ENCODE assay signal across 1 cellular context in the genomic region with DNA sequence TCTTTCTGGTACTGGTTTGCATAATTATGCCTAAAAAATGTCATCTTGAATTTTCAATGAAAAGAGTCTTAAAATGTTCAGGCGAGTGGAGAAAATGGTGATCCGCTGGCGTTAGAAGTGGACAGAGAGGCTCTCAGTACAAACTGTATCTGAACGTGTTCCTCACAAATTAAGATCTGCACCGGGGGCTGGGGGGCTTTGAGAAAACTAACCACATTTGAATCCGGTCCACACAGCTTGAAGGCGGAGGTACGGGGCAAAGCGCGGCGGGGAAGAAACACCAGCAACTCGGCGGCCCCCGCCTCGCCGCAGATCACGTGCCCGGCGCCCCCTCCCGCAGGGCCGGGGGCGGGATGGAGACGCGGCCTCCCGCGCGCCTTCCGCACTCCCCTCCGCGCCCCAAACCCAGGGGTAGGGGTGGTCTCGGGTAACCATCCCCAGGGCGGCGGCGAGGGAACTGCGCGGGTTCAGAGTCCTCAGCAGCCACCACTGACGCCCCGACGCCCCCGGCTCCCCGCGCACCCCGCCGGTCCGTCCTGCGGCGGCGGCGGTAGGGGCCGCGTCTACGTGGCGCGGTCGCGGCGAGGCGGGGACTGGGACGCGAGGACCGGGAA.
TF ChIP-seq lines count a peak whose summit lies in the region.

No MANE protein-coding gene starts in this region.

TF ChIP-seq in K562, 482 proteins besides CTCF, POLR2A, EP300 and RAD21 (continued from another document and continues in another):
- TF ChIP-seq, protein P1, sequence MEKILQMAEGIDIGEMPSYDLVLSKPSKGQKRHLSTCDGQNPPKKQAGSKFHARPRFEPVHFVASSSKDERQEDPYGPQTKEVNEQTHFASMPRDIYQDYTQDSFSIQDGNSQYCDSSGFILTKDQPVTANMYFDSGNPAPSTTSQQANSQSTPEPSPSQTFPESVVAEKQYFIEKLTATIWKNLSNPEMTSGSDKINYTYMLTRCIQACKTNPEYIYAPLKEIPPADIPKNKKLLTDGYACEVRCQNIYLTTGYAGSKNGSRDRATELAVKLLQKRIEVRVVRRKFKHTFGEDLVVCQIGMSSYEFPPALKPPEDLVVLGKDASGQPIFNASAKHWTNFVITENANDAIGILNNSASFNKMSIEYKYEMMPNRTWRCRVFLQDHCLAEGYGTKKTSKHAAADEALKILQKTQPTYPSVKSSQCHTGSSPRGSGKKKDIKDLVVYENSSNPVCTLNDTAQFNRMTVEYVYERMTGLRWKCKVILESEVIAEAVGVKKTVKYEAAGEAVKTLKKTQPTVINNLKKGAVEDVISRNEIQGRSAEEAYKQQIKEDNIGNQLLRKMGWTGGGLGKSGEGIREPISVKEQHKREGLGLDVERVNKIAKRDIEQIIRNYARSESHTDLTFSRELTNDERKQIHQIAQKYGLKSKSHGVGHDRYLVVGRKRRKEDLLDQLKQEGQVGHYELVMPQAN (IDR thresholded peaks at IDR 0.05; ENCODE audit: borderline replicate concordance): no peak
- TF ChIP-seq HEY1 (CRISPR knock-in tag; IDR thresholded peaks at IDR 0.05; ENCODE audit: borderline replicate concordance) (no peak), FOXM1 (IDR thresholded peaks at IDR 0.05; ENCODE audit: low read depth) (0 out of 2 replicates have a peak, but pooled peaks have one; percentile 24), FOXM1 (CRISPR knock-in tag; IDR thresholded peaks at IDR 0.05; ENCODE audit: low read depth) (peak; percentile 69; the same call in 1 of the 2 replicates), TFAM (CRISPR knock-in tag; conservative IDR thresholded peaks at IDR 0.05) (no peak), CBX1 (IDR thresholded peaks at IDR 0.05; ENCODE audit: low read depth) (no peak), SNRNP70 (optimal IDR thresholded peaks at IDR 0.05; ENCODE audit: low read depth, low read length) (no peak), JUNB (CRISPR knock-in tag; conservative IDR thresholded peaks at IDR 0.05) (no peak), NONO (IDR thresholded peaks at IDR 0.05; ENCODE audit: low read depth in 2 of 2, low read length in 1 of 2) (no peak; a peak in 1 of 4 replicates), TRIM24 (IDR thresholded peaks at IDR 0.05) (no peak), E2F5 (CRISPR knock-in tag; IDR thresholded peaks at IDR 0.05) (no peak), ZNF766 (CRISPR knock-in tag; conservative IDR thresholded peaks at IDR 0.05) (no peak), KDM2B (CRISPR knock-in tag; IDR thresholded peaks at IDR 0.05) (no peak), NR1H2 (CRISPR knock-in tag; IDR thresholded peaks at IDR 0.05) (peak; percentile 71; the same call in 1 of the 2 replicates), HSF4 (CRISPR knock-in tag; IDR thresholded peaks at IDR 0.05; ENCODE audit: borderline replicate concordance) (no peak), ZKSCAN8 (CRISPR knock-in tag; IDR thresholded peaks at IDR 0.05) (no peak), RBM22 (IDR thresholded peaks at IDR 0.05; ENCODE audit: low read depth, low read length, poor library complexity, severe bottlenecking) (peak; percentile 92), ZNF589 (CRISPR knock-in tag; IDR thresholded peaks at IDR 0.05; ENCODE audit: low read depth) (no peak), SIRT6 (IDR thresholded peaks at IDR 0.05; ENCODE audit: low read depth, low read length) (no peak), FOXJ3 (CRISPR knock-in tag; IDR thresholded peaks at IDR 0.05) (no peak), RBM34 (IDR thresholded peaks at IDR 0.05; ENCODE audit: borderline replicate concordance, insufficient read depth, low read length) (no peak), HNRNPK (IDR thresholded peaks at IDR 0.05; ENCODE audit: low read depth, low read length, poor library complexity, severe bottlenecking) (no peak), SRSF7 (optimal IDR thresholded peaks at IDR 0.05; ENCODE audit: low read depth, low read length) (peak; percentile 52), ZNF609 (CRISPR knock-in tag; IDR thresholded peaks at IDR 0.05; ENCODE audit: borderline replicate concordance) (no peak; the same call in 1 of the 2 replicates), CSDE1 (IDR thresholded peaks at IDR 0.05) (no peak), KAT7 (CRISPR knock-in tag; IDR thresholded peaks at IDR 0.05; ENCODE audit: borderline replicate concordance) (no peak), FOXK2 (conservative IDR thresholded peaks at IDR 0.05 in 1 of 2, IDR thresholded peaks at IDR 0.05 in 1 of 2; ENCODE audit: low read depth in 2 of 2) (peak in 1 of 2 experiments; percentile 38; a peak in 1 of 4 replicates), ZMIZ1 (IDR thresholded peaks at IDR 0.05; ENCODE audit: low read depth in 2 of 2, low read length in 2 of 2) (no peak), ZNF408 (CRISPR knock-in tag; IDR thresholded peaks at IDR 0.05; ENCODE audit: low read depth) (no peak), ESRRB (CRISPR knock-in tag; IDR thresholded peaks at IDR 0.05; ENCODE audit: borderline replicate concordance) (no peak)
- TF ChIP-seq, protein P2, sequence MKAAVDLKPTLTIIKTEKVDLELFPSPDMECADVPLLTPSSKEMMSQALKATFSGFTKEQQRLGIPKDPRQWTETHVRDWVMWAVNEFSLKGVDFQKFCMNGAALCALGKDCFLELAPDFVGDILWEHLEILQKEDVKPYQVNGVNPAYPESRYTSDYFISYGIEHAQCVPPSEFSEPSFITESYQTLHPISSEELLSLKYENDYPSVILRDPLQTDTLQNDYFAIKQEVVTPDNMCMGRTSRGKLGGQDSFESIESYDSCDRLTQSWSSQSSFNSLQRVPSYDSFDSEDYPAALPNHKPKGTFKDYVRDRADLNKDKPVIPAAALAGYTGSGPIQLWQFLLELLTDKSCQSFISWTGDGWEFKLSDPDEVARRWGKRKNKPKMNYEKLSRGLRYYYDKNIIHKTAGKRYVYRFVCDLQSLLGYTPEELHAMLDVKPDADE (conservative IDR thresholded peaks at IDR 0.05; ENCODE audit: control insufficient read depth, low read depth, low read length): 0 out of 2 replicates have a peak, but pooled peaks have one; percentile 45
- TF ChIP-seq, protein P3, sequence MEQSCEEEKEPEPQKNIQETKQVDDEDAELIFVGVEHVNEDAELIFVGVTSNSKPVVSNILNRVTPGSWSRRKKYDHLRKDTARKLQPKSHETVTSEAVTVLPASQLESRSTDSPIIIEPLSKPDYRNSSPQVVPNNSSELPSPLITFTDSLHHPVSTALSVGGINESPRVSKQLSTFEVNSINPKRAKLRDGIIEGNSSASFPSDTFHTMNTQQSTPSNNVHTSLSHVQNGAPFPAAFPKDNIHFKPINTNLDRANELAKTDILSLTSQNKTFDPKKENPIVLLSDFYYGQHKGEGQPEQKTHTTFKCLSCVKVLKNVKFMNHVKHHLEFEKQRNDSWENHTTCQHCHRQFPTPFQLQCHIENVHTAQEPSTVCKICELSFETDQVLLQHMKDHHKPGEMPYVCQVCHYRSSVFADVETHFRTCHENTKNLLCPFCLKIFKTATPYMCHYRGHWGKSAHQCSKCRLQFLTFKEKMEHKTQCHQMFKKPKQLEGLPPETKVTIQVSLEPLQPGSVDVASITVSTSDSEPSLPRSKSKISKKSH (CRISPR knock-in tag; IDR thresholded peaks at IDR 0.05): no peak
- TF ChIP-seq, protein P4, sequence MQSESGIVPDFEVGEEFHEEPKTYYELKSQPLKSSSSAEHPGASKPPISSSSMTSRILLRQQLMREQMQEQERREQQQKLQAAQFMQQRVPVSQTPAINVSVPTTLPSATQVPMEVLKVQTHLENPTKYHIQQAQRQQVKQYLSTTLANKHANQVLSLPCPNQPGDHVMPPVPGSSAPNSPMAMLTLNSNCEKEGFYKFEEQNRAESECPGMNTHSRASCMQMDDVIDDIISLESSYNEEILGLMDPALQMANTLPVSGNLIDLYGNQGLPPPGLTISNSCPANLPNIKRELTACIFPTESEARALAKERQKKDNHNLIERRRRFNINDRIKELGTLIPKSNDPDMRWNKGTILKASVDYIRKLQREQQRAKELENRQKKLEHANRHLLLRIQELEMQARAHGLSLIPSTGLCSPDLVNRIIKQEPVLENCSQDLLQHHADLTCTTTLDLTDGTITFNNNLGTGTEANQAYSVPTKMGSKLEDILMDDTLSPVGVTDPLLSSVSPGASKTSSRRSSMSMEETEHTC (IDR thresholded peaks at IDR 0.05): peak; percentile 87
- TF ChIP-seq, protein P5, sequence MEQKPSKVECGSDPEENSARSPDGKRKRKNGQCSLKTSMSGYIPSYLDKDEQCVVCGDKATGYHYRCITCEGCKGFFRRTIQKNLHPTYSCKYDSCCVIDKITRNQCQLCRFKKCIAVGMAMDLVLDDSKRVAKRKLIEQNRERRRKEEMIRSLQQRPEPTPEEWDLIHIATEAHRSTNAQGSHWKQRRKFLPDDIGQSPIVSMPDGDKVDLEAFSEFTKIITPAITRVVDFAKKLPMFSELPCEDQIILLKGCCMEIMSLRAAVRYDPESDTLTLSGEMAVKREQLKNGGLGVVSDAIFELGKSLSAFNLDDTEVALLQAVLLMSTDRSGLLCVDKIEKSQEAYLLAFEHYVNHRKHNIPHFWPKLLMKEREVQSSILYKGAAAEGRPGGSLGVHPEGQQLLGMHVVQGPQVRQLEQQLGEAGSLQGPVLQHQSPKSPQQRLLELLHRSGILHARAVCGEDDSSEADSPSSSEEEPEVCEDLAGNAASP (IDR thresholded peaks at IDR 0.05): no peak
- TF ChIP-seq, protein P6, sequence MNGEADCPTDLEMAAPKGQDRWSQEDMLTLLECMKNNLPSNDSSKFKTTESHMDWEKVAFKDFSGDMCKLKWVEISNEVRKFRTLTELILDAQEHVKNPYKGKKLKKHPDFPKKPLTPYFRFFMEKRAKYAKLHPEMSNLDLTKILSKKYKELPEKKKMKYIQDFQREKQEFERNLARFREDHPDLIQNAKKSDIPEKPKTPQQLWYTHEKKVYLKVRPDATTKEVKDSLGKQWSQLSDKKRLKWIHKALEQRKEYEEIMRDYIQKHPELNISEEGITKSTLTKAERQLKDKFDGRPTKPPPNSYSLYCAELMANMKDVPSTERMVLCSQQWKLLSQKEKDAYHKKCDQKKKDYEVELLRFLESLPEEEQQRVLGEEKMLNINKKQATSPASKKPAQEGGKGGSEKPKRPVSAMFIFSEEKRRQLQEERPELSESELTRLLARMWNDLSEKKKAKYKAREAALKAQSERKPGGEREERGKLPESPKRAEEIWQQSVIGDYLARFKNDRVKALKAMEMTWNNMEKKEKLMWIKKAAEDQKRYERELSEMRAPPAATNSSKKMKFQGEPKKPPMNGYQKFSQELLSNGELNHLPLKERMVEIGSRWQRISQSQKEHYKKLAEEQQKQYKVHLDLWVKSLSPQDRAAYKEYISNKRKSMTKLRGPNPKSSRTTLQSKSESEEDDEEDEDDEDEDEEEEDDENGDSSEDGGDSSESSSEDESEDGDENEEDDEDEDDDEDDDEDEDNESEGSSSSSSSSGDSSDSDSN (IDR thresholded peaks at IDR 0.05; ENCODE audit: borderline replicate concordance in 1 of 2, low read depth in 2 of 2, low read length in 2 of 2): no peak
